ENCODE assay signal across 2 cellular contexts in the genomic region with DNA sequence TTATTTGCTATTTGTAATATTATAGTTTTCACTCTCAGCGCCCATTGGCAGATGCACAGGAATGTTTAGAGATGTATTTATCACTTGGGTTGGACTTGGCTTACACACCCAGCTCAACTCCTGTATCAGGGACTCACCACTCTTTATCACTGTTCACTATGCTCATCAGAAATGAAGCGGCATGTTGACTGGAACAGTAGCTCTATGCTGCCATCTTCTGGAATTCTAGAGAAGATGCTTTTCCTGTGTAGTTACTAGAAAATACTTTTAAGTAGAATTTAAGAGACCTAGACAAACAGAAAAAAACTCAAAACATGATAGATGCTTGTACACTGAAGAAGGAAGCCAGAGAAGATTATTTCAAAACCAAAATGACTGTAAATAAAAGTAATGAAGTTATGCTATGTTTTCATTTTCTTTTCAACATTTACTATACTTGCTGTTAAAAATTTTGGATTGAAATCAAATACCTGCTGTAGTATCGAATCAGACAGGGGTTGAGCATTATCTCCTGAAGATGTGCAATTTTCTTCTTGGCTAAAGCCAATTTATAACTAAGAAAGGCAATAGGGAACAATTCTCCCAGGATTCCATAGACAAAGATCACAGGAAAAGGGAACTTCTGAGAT.
TF ChIP-seq lines count a peak whose summit lies in the region.

No MANE protein-coding gene starts in this region.

TF ChIP-seq in GM23338, 12 proteins besides CTCF, POLR2A, EP300 and RAD21 (continues in another document):
- TF ChIP-seq, protein P1, sequence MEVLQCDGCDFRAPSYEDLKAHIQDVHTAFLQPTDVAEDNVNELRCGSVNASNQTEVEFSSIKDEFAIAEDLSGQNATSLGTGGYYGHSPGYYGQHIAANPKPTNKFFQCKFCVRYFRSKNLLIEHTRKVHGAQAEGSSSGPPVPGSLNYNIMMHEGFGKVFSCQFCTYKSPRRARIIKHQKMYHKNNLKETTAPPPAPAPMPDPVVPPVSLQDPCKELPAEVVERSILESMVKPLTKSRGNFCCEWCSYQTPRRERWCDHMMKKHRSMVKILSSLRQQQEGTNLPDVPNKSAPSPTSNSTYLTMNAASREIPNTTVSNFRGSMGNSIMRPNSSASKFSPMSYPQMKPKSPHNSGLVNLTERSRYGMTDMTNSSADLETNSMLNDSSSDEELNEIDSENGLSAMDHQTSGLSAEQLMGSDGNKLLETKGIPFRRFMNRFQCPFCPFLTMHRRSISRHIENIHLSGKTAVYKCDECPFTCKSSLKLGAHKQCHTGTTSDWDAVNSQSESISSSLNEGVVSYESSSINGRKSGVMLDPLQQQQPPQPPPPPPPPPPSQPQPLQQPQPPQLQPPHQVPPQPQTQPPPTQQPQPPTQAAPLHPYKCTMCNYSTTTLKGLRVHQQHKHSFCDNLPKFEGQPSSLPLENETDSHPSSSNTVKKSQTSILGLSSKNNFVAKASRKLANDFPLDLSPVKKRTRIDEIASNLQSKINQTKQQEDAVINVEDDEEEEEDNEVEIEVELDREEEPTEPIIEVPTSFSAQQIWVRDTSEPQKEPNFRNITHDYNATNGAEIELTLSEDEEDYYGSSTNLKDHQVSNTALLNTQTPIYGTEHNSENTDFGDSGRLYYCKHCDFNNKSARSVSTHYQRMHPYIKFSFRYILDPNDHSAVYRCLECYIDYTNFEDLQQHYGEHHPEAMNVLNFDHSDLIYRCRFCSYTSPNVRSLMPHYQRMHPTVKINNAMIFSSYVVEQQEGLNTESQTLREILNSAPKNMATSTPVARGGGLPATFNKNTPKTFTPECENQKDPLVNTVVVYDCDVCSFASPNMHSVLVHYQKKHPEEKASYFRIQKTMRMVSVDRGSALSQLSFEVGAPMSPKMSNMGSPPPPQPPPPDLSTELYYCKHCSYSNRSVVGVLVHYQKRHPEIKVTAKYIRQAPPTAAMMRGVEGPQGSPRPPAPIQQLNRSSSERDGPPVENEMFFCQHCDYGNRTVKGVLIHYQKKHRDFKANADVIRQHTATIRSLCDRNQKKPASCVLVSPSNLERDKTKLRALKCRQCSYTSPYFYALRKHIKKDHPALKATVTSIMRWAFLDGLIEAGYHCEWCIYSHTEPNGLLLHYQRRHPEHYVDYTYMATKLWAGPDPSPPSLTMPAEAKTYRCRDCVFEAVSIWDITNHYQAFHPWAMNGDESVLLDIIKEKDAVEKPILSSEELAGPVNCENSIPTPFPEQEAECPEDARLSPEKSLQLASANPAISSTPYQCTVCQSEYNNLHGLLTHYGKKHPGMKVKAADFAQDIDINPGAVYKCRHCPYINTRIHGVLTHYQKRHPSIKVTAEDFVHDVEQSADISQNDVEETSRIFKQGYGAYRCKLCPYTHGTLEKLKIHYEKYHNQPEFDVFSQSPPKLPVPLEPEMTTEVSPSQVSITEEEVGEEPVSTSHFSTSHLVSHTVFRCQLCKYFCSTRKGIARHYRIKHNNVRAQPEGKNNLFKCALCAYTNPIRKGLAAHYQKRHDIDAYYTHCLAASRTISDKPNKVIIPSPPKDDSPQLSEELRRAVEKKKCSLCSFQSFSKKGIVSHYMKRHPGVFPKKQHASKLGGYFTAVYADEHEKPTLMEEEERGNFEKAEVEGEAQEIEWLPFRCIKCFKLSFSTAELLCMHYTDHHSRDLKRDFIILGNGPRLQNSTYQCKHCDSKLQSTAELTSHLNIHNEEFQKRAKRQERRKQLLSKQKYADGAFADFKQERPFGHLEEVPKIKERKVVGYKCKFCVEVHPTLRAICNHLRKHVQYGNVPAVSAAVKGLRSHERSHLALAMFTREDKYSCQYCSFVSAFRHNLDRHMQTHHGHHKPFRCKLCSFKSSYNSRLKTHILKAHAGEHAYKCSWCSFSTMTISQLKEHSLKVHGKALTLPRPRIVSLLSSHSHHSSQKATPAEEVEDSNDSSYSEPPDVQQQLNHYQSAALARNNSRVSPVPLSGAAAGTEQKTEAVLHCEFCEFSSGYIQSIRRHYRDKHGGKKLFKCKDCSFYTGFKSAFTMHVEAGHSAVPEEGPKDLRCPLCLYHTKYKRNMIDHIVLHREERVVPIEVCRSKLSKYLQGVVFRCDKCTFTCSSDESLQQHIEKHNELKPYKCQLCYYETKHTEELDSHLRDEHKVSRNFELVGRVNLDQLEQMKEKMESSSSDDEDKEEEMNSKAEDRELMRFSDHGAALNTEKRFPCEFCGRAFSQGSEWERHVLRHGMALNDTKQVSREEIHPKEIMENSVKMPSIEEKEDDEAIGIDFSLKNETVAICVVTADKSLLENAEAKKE (CRISPR knock-in tag; IDR thresholded peaks at IDR 0.05), result no peak
- TF ChIP-seq JUNB (IDR thresholded peaks at IDR 0.05; ENCODE audit: unreplicated experiment) (no peak), ZNF331 (CRISPR knock-in tag; IDR thresholded peaks at IDR 0.05; ENCODE audit: low read depth) (no peak), NANOG (IDR thresholded peaks at IDR 0.05; ENCODE audit: borderline replicate concordance) (no peak), ZNF114 (CRISPR knock-in tag; IDR thresholded peaks at IDR 0.05) (no peak), CREB1 (CRISPR knock-in tag; IDR thresholded peaks at IDR 0.05; ENCODE audit: low read depth) (no peak), POLR2AphosphoS5 (IDR thresholded peaks at IDR 0.05; ENCODE audit: low read depth) (no peak), EZH2 (IDR thresholded peaks at IDR 0.05; ENCODE audit: low read depth, unreplicated experiment) (no peak)
- TF ChIP-seq, protein P2, sequence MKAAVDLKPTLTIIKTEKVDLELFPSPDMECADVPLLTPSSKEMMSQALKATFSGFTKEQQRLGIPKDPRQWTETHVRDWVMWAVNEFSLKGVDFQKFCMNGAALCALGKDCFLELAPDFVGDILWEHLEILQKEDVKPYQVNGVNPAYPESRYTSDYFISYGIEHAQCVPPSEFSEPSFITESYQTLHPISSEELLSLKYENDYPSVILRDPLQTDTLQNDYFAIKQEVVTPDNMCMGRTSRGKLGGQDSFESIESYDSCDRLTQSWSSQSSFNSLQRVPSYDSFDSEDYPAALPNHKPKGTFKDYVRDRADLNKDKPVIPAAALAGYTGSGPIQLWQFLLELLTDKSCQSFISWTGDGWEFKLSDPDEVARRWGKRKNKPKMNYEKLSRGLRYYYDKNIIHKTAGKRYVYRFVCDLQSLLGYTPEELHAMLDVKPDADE (IDR thresholded peaks at IDR 0.05), result no peak

TF ChIP-seq in liver, 16 proteins besides CTCF, POLR2A, EP300 and RAD21 (continued from another document):
- TF ChIP-seq, protein P3, sequence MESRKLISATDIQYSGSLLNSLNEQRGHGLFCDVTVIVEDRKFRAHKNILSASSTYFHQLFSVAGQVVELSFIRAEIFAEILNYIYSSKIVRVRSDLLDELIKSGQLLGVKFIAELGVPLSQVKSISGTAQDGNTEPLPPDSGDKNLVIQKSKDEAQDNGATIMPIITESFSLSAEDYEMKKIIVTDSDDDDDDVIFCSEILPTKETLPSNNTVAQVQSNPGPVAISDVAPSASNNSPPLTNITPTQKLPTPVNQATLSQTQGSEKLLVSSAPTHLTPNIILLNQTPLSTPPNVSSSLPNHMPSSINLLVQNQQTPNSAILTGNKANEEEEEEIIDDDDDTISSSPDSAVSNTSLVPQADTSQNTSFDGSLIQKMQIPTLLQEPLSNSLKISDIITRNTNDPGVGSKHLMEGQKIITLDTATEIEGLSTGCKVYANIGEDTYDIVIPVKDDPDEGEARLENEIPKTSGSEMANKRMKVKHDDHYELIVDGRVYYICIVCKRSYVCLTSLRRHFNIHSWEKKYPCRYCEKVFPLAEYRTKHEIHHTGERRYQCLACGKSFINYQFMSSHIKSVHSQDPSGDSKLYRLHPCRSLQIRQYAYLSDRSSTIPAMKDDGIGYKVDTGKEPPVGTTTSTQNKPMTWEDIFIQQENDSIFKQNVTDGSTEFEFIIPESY (IDR thresholded peaks at IDR 0.05), result no peak
- TF ChIP-seq NR2F2 (IDR thresholded peaks at IDR 0.05), result no peak
- no peak for TF ChIP-seq HNF4G (IDR thresholded peaks at IDR 0.05)
- no peak for TF ChIP-seq EGR1 (IDR thresholded peaks at IDR 0.05; ENCODE audit: low read depth in 2 of 2)
- TF ChIP-seq, protein P4, sequence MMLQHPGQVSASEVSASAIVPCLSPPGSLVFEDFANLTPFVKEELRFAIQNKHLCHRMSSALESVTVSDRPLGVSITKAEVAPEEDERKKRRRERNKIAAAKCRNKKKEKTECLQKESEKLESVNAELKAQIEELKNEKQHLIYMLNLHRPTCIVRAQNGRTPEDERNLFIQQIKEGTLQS (IDR thresholded peaks at IDR 0.05), result no peak
- TF ChIP-seq GABPA (IDR thresholded peaks at IDR 0.05 in 1 of 2, conservative IDR thresholded peaks at IDR 0.05 in 1 of 2), result no peak
